In genomic region chr22:38141574-38141973, GRCh38 we compare ENCODE assay signal across 28 cellular contexts. TPM values are rescaled to one million over a fixed set of nuclear protein-coding genes. Genes with fewer than 3 reads are reported as not detected.
"Had no signal": no experiment of that assay in that cellular context is flagged by ENCODE, and none has a peak within 500 bp of the region (broad histone marks: within the 10 kb centered on the region; RNA-seq: fewer than 3 reads in every experiment).

No MANE protein-coding gene starts in this region.

- H3K27ac Mint-ChIP-seq: activated naive CD8-positive, alpha-beta T cell; activated T-helper 2 cell treated with anti-CD3 and anti-CD28 coated beads, Interferon-gamma antibody, Interleukin-2, Interleukin-4, amounts not matched to agents 10 μg/mL and 5 μg/mL and 100 μg/mL, durations not matched to agents 14 hours and 24 hours and 36 hours; progenitor cell of endocrine pancreas; stimulated activated naive CD8-positive, alpha-beta T cell treated with anti-CD3 and anti-CD28 coated beads, Interleukin-15, Interleukin-2, amounts not matched to agents 100 ng/mL and 50 ng/mL, for 24 hours; WTC11 had no signal

- H3K4me3 Mint-ChIP-seq: activated naive CD8-positive, alpha-beta T cell; activated T-cell treated with anti-CD3 and anti-CD28 coated beads, Interleukin-2, amount 50 U/mL, for 4 hours; stimulated activated naive CD8-positive, alpha-beta T cell treated with anti-CD3 and anti-CD28 coated beads, Interleukin-15, Interleukin-2, amounts not matched to agents 100 ng/mL and 50 ng/mL, for 24 hours; WTC11 had no signal

- H3K27me3 Mint-ChIP-seq: activated naive CD8-positive, alpha-beta T cell; progenitor cell of endocrine pancreas; stimulated activated naive CD8-positive, alpha-beta T cell treated with anti-CD3 and anti-CD28 coated beads, Interleukin-15, Interleukin-2, amounts not matched to agents 100 ng/mL and 50 ng/mL, for 24 hours had no signal

- DNase-seq: activated CD4-positive, alpha-beta T cell treated with anti-CD3 and anti-CD28 coated beads, Interleukin-2, amount 50 U/mL, for 4 hours; activated CD8-positive, alpha-beta memory T cell treated with anti-CD3 and anti-CD28 coated beads, Interleukin-2, amount 50 U/mL, for 48 hours; activated naive CD4-positive, alpha-beta T cell; activated T-cell treated with anti-CD3 and anti-CD28 coated beads, Interleukin-2, amount 50 U/mL, for 4 hours; brain microvascular endothelial cell; caudate nucleus; dermis blood vessel endothelial cell; effector CD8-positive, alpha-beta T cell; erythroblast; foreskin melanocyte; left ventricle myocardium superior; retina; stimulated activated CD4-positive, alpha-beta T cell treated with anti-CD3 and anti-CD28 coated beads, Interleukin-12 subunit alpha, Interleukin-12 subunit beta, amount 100 ng/mL, for 4 hours; stimulated activated CD4-positive, alpha-beta T cell treated with anti-CD3 and anti-CD28 coated beads, Interleukin-4, amount 100 ng/mL, for 4 hours; substantia nigra had no signal

- H3K9me3 Mint-ChIP-seq: activated T-cell treated with anti-CD3 and anti-CD28 coated beads, Interleukin-2, amount 50 U/mL, for 4 hours; activated T-helper 2 cell treated with anti-CD3 and anti-CD28 coated beads, Interferon-gamma antibody, Interleukin-2, Interleukin-4, amounts not matched to agents 10 μg/mL and 5 μg/mL and 100 μg/mL, durations not matched to agents 14 hours and 24 hours and 36 hours; stimulated activated naive CD8-positive, alpha-beta T cell treated with anti-CD3 and anti-CD28 coated beads, Interleukin-15, Interleukin-2, amounts not matched to agents 100 ng/mL and 50 ng/mL, for 24 hours; WTC11 had no signal

- H3K36me3 Mint-ChIP-seq: activated naive CD8-positive, alpha-beta T cell had no signal

- ATAC-seq: activated T-cell treated with anti-CD3 and anti-CD28 coated beads, Interleukin-2, amount 50 U/mL, for 4 hours; left ventricle myocardium superior; WTC11 had no signal

- H3K27ac ChIP-seq: adrenal gland, ascending aorta, brain microvascular endothelial cell, tibial artery had no signal

- H3K4me3 ChIP-seq: adrenal gland, ascending aorta, tibial artery had no signal

- H3K36me3 ChIP-seq: adrenal gland, ascending aorta, brain microvascular endothelial cell had no signal

- H3K4me1 ChIP-seq: adrenal gland, ascending aorta, tibial artery had no signal

- H3K9me3 ChIP-seq: adrenal gland, ascending aorta, tibial artery had no signal

- FAIRE-seq: TTC549 had no signal

- H3K4me1 Mint-ChIP-seq: WTC11 had no signal

- H3K27me3 ChIP-seq: adrenal gland, ascending aorta, brain microvascular endothelial cell, tibial artery had no signal

RNA-seq across cellular contexts. Expression of gene BAIAP2L2, which starts 31.1 kb away (rescaled TPM):
- total RNA-seq: ascending aorta, dermis blood vessel endothelial cell, urinary bladder had no signal

RNA-seq across cellular contexts. Expression of gene SLC16A8, which starts 57.6 kb away (rescaled TPM):
- total RNA-seq: activated T-cell treated with anti-CD3 and anti-CD28 coated beads, Interleukin-2, amount 50 U/mL, for 4 hours; activated T-helper 2 cell treated with anti-CD3 and anti-CD28 coated beads, Interferon-gamma antibody, Interleukin-2, Interleukin-4, amounts not matched to agents 10 μg/mL and 5 μg/mL and 100 μg/mL, durations not matched to agents 14 hours and 24 hours and 36 hours; ascending aorta; dermis blood vessel endothelial cell; left ventricle myocardium superior; mononuclear cell; T-helper 2 cell treated with Interferon-gamma antibody and Interleukin-4, amounts not matched to agents 100 ng/mL and 5 ng/mL, for 36 hours had no signal
- polyA plus RNA-seq: neural cell had no signal
